In genomic region chr14:20857630-20858261, GRCh38 we compare ENCODE assay signal across 8 cellular contexts. TPM values are rescaled to one million over a fixed set of nuclear protein-coding genes. Genes with fewer than 3 reads are reported as not detected.
DNase-seq lines count a peak whose midpoint lies in the region; ATAC-seq and TF ChIP-seq lines count a peak whose summit lies in the region.

No MANE protein-coding gene starts in this region.

- no peak for TF ChIP-seq EP300 in SK-N-SH (IDR thresholded peaks at IDR 0.05; ENCODE audit: borderline replicate concordance in 1 of 2, low read depth in 1 of 2, low read length in 1 of 2)

- H3K4me3 ChIP-seq in KMS-11 (IDR thresholded peaks at IDR 0.05; ENCODE audit: insufficient read depth, low read depth, low read length) = no peak overlapping the region
- peak overlapping the region in 1 of 2 experiments; percentile 41; a peak in 1 of 4 replicates for H3K4me3 ChIP-seq in SK-N-SH (ENCODE audit: low read depth in 2 of 2, low read length in 1 of 2)
- H3K4me3 ChIP-seq in heart right ventricle = no peak overlapping the region

- H4K20me1 ChIP-seq in KMS-11 (ENCODE audit: insufficient read depth) (no peaks in the 10 kb centered on the region), SK-N-SH (ENCODE audit: insufficient read depth) (no peaks in the 10 kb centered on the region)

- no peaks in the 10 kb centered on the region for H3K27me3 ChIP-seq in KMS-11 (ENCODE audit: insufficient read depth, low read depth)
- peaks cover 28% of the 10 kb centered on the region; the same call in 1 of the 2 replicates for H3K27me3 ChIP-seq in SK-N-SH (ENCODE audit: insufficient read depth)
- peaks cover 0 to 20% (median 9%) of the 10 kb centered on the region in 7 donors for H3K27me3 ChIP-seq in heart right ventricle

- H3K9me3 Mint-ChIP-seq in activated naive CD4-positive, alpha-beta T cell treated with anti-CD3 and anti-CD28 coated beads, Interleukin-2, amount 50 U/mL, for 72 hours = no peaks in the 10 kb centered on the region

- no peaks in the 10 kb centered on the region for H3F3A ChIP-seq in SK-N-SH (replicated peaks; ENCODE audit: insufficient read depth)

- DNase-seq in G401 (ENCODE audit: low spot score) = peak; percentile 33
- peak; percentile 52 for DNase-seq in SK-N-SH
- DNase-seq in activated naive CD4-positive, alpha-beta T cell treated with anti-CD3 and anti-CD28 coated beads, Interleukin-2, amount 50 U/mL, for 72 hours (ENCODE audit: low spot score in 2 of 2) = peak in 1 of 2 donors; percentile 80
- peak; percentile 67 to 72 for DNase-seq in heart right ventricle
- peak; percentile 58 for DNase-seq in retina

- H3K9me3 ChIP-seq in SK-N-SH (no peaks in the 10 kb centered on the region), heart right ventricle (no peaks in the 10 kb centered on the region)

- peak; percentile 83 to 88 for ATAC-seq in activated naive CD4-positive, alpha-beta T cell treated with anti-CD3 and anti-CD28 coated beads, Interleukin-2, amount 50 U/mL, for 72 hours
- peak in 7 of 8 donors; percentile 69 to 86 (median 81) for ATAC-seq in heart right ventricle
- no peak for ATAC-seq in HG03378 (IDR thresholded peaks at IDR 0.05; ENCODE audit: unreplicated experiment)
- no peak for ATAC-seq in HG03520 (IDR thresholded peaks at IDR 0.05; ENCODE audit: unreplicated experiment)

- 11% methylated on average over 14 of the region's 14 CpGs for WGBS in SK-N-SH (ENCODE audit: low lambda C conversion rate)
- WGBS in heart right ventricle, 2 donors = 29% methylated on average over 14 of the region's 14 CpGs

- H3K36me3 ChIP-seq in KMS-11 (ENCODE audit: insufficient read depth) = no peaks in the 10 kb centered on the region
- H3K36me3 ChIP-seq in SK-N-SH (replicated peaks in 1 of 2; ENCODE audit: control insufficient read depth in 1 of 2, insufficient read depth in 2 of 2, low read length in 1 of 2) = no peaks in the 10 kb centered on the region
- no peaks in the 10 kb centered on the region for H3K36me3 ChIP-seq in heart right ventricle

- TF ChIP-seq CTCF in KMS-11 (conservative IDR thresholded peaks at IDR 0.05; ENCODE audit: low read depth, low read length) = peak; percentile 83
- TF ChIP-seq CTCF in SK-N-SH (IDR thresholded peaks at IDR 0.05) = peak; percentile 90
- TF ChIP-seq CTCF in heart right ventricle (IDR thresholded peaks at IDR 0.05) = peak; percentile 84 to 96 (median 93)

- H3K4me2 ChIP-seq in KMS-11 = 0 out of 2 replicates have a peak overlapping the region, but pooled peaks have one; percentile 13
- H3K4me2 ChIP-seq in SK-N-SH = peak overlapping the region; percentile 36; the same call in 1 of the 2 replicates

- no peaks in the 10 kb centered on the region for H3K9me2 ChIP-seq in SK-N-SH

- intact Hi-C loops in heart right ventricle (cut with DNase I) = loop anchor here (1.0 to 10.0 kb wide), 22 partner anchors 15 to 257 kb away; partner anchors contain the start of genes RNASE7 (in 3 of the 10), TMEM253 (in 2 of the 10) and RNASE1 (in 1 of the 10)

- in situ Hi-C loops in G401 (cut with HindIII; ENCODE audit: low sequenced_read_pairs) = no loop called here

- H3K27ac Mint-ChIP-seq in activated naive CD4-positive, alpha-beta T cell treated with anti-CD3 and anti-CD28 coated beads, Interleukin-2, amount 50 U/mL, for 72 hours = no peak overlapping the region

- H3K9ac ChIP-seq in KMS-11 (no peak overlapping the region), SK-N-SH (no peak overlapping the region)

- no peaks in the 10 kb centered on the region for H3K36me3 Mint-ChIP-seq in activated naive CD4-positive, alpha-beta T cell treated with anti-CD3 and anti-CD28 coated beads, Interleukin-2, amount 50 U/mL, for 72 hours

- H2AFZ ChIP-seq in KMS-11 (ENCODE audit: low read depth) = no peak overlapping the region
- H2AFZ ChIP-seq in SK-N-SH (ENCODE audit: low read depth) = no peak overlapping the region

- TF ChIP-seq RAD21 in SK-N-SH (IDR thresholded peaks at IDR 0.05; ENCODE audit: low read length) = peak; percentile 65

- CTCF ChIA-PET in SK-N-SH (lab: Yijun Ruan, JAX) = interaction anchor here (0.6 to 4.0 kb wide), 28 partner anchors 9 to 646 kb away, joined by 3 to 49 read pairs (median 4); partner anchors contain the start of gene RNASE4

- H3K27ac ChIP-seq in KMS-11 (no peak overlapping the region), SK-N-SH (ENCODE audit: low read depth in 2 of 2, low read length in 1 of 2) (no peak overlapping the region), heart right ventricle (no peak overlapping the region)

- H3K79me2 ChIP-seq in KMS-11 (ENCODE audit: insufficient read depth, low read depth) (no peaks in the 10 kb centered on the region), SK-N-SH (ENCODE audit: insufficient read depth) (no peaks in the 10 kb centered on the region)

- POLR2A ChIA-PET in SK-N-SH (lab: Yijun Ruan, JAX) = no interaction called here

- H3K4me1 ChIP-seq in KMS-11 (ENCODE audit: low read depth, poor library complexity, severe bottlenecking) = no peaks in the 10 kb centered on the region
- H3K4me1 ChIP-seq in SK-N-SH (ENCODE audit: control insufficient read depth in 1 of 2, insufficient read depth in 2 of 2, low read depth in 1 of 2, low read length in 1 of 2) = peaks cover 0 to 3% of the 10 kb centered on the region in 2 experiments; a peak in 1 of 4 replicates
- peaks cover 0 to 7% (median 0%) of the 10 kb centered on the region in 9 donors for H3K4me1 ChIP-seq in heart right ventricle

TF ChIP-seq in SK-N-SH, 30 proteins besides CTCF, POLR2A, EP300 and RAD21:
- no peak for TF ChIP-seq FOXJ3 (CRISPR knock-in tag; IDR thresholded peaks at IDR 0.05)
- peak; percentile 58 for TF ChIP-seq SMC3 (IDR thresholded peaks at IDR 0.05; ENCODE audit: low read depth, low read length)

RNA-seq across cellular contexts. Expression of gene RNASE3, which starts 33.4 kb away (rescaled TPM):
- not detected in 2 replicates for total RNA-seq in G401 (2014; rRNA removed; shearing (Covaris generic))
- polyA plus RNA-seq in SK-N-SH (2012; rRNA removed) (not detected in 2 replicates), heart right ventricle (under 1 TPM in 1 of 2 donors, not detected in 1; 0.06 TPM)
- not detected in 2 replicates for polyA plus RNA-seq in SK-N-SH (2012; cell fraction: cytosol; rRNA removed)
- polyA plus RNA-seq in SK-N-SH (2012; cell fraction: nucleus; rRNA removed) = not detected in 2 replicates
- total RNA-seq in activated naive CD4-positive, alpha-beta T cell treated with anti-CD3 and anti-CD28 coated beads, Interleukin-2, amount 50 U/mL, for 72 hours = not detected
- not detected for total RNA-seq in heart right ventricle

RNA-seq across cellular contexts. Expression of gene RNASE1, which starts 55.1 kb away (rescaled TPM):
- total RNA-seq in G401 (2014; rRNA removed; shearing (Covaris generic)) = 0.85 TPM in 1 of 2 replicates, not detected in the other
- polyA plus RNA-seq in SK-N-SH (2012; rRNA removed) (not detected in 2 replicates), heart right ventricle (100 to 1,000 TPM; 342 to 373 TPM)
- polyA plus RNA-seq in SK-N-SH (2012; cell fraction: cytosol; rRNA removed) = not detected in 2 replicates
- polyA plus RNA-seq in SK-N-SH (2012; cell fraction: nucleus; rRNA removed) = not detected in 2 replicates
- not detected for total RNA-seq in activated naive CD4-positive, alpha-beta T cell treated with anti-CD3 and anti-CD28 coated beads, Interleukin-2, amount 50 U/mL, for 72 hours
- 100 to 1,000 TPM in 9 of 10 donors, 10 to 100 TPM in 1; 92.1 to 490 (median 166) TPM for total RNA-seq in heart right ventricle

Comparison
In these comparisons a context has a peak if more than half of its experiments do, and no peak if none do; other contexts are left out.
1. ATAC-seq: peak in activated naive CD4-positive, alpha-beta T cell treated with anti-CD3 and anti-CD28 coated beads, Interleukin-2, amount 50 U/mL, for 72 hours (2 of 2) and heart right ventricle (7 of 8); none in HG03378 (single experiment) and HG03520 (single experiment).
2. RNA of gene RNASE1, which starts 55.1 kb away (total RNA-seq): 92.1 to 490 TPM in heart right ventricle; 0.85 TPM in G401 and not detected in activated naive CD4-positive, alpha-beta T cell treated with anti-CD3 and anti-CD28 coated beads, Interleukin-2, amount 50 U/mL, for 72 hours; every median in the first group is over 10 times any median in the second.
3. Peak in every context shown above with its lines, with median percentiles within 50 percentile points of each other: CTCF ChIP-seq.